In the genomic region with DNA sequence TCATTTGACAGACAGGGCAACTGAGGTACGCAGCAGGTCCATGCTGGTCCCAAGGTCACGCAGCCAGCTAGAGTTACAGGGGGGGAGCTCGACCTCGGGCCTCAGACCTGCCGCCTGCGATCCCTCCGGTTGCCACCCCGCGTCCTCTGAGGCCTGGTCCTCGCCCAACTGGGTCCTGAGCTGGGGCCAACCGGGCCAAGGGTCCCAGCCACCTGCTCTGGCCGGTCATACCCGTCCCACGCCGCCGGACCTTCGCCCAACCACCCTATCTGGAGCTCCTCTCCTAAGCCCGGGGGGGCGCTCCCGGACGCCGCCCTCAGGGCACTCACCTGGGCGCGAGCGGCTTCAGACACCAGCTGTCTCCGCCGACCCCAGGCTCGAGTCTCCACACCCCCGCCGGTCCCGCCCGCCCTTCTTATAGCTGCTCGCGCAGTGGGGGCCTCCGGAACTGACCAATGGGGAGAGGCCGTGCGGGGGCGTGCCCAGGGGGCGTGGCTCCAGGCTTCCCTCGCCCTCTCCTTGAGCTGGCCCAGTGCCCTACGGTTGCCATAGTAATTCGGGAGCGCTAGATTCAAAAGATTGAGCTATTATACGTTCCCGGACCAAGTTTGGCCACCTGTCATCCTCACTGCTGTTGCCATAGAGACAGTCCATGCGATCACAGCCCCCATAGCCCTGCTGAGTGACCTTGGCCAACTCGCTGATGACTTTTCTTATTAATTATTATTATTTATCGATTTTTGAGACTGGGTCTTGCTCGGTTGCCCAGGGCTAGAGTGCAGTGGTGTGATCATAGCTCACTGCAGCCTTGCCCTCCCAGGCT, we compare ENCODE assay signal across 1 cellular context.
TF ChIP-seq lines count a peak whose summit lies in the region.

A gene with protein sequence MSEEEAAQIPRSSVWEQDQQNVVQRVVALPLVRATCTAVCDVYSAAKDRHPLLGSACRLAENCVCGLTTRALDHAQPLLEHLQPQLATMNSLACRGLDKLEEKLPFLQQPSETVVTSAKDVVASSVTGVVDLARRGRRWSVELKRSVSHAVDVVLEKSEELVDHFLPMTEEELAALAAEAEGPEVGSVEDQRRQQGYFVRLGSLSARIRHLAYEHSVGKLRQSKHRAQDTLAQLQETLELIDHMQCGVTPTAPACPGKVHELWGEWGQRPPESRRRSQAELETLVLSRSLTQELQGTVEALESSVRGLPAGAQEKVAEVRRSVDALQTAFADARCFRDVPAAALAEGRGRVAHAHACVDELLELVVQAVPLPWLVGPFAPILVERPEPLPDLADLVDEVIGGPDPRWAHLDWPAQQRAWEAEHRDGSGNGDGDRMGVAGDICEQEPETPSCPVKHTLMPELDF (minus strand): TSS at position 389 of the 823 bp plus-strand sequence. CDS start 1,150 bp downstream, outside the sequence.

TF ChIP-seq in HepG2, 621 proteins besides CTCF, POLR2A, EP300 and RAD21 (continued from another document and continues in another):
- TF ChIP-seq NFKBIZ (CRISPR knock-in tag; IDR thresholded peaks at IDR 0.05) (no peak), ZBTB8A (CRISPR knock-in tag; IDR thresholded peaks at IDR 0.05; ENCODE audit: borderline replicate concordance, low read depth) (no peak), ZNF430 (CRISPR knock-in tag; IDR thresholded peaks at IDR 0.05) (no peak), ZNF781 (CRISPR knock-in tag; IDR thresholded peaks at IDR 0.05; ENCODE audit: borderline replicate concordance, not compliant biosample characterization) (no peak), ZBTB21 (CRISPR knock-in tag; IDR thresholded peaks at IDR 0.05) (no peak), MTA1 (CRISPR knock-in tag; IDR thresholded peaks at IDR 0.05; ENCODE audit: borderline replicate concordance) (no peak), HMGA1 (CRISPR knock-in tag; conservative IDR thresholded peaks at IDR 0.05) (no peak), FOSL2 (CRISPR knock-in tag; IDR thresholded peaks at IDR 0.05) (0 out of 2 replicates have a peak, but pooled peaks have one; percentile 9), CHCHD3 (CRISPR knock-in tag; IDR thresholded peaks at IDR 0.05) (no peak), MED13 (CRISPR knock-in tag; IDR thresholded peaks at IDR 0.05) (no peak), BCL6 (CRISPR knock-in tag; IDR thresholded peaks at IDR 0.05) (0 out of 2 replicates have a peak, but pooled peaks have one; percentile 18), ZNF710 (CRISPR knock-in tag; IDR thresholded peaks at IDR 0.05; ENCODE audit: borderline replicate concordance) (peak; percentile 28; the same call in 1 of the 2 replicates), CENPBD1 (CRISPR knock-in tag; IDR thresholded peaks at IDR 0.05; ENCODE audit: borderline replicate concordance, low read depth) (no peak), SNAPC5 (CRISPR knock-in tag; IDR thresholded peaks at IDR 0.05; ENCODE audit: borderline replicate concordance) (no peak), NCOA5 (CRISPR knock-in tag; IDR thresholded peaks at IDR 0.05) (no peak), ZNF557 (CRISPR knock-in tag; IDR thresholded peaks at IDR 0.05) (no peak), PRDM10 (CRISPR knock-in tag; IDR thresholded peaks at IDR 0.05; ENCODE audit: low read depth) (no peak), RARA (CRISPR knock-in tag; IDR thresholded peaks at IDR 0.05) (no peak), ZSCAN25 (CRISPR knock-in tag; IDR thresholded peaks at IDR 0.05) (no peak), TCF7L2 (IDR thresholded peaks at IDR 0.05; ENCODE audit: low read depth, low read length) (no peak), GTF3A (CRISPR knock-in tag; conservative IDR thresholded peaks at IDR 0.05) (no peak), RFX1 (IDR thresholded peaks at IDR 0.05) (peak; percentile 83), AKAP8 (CRISPR knock-in tag; IDR thresholded peaks at IDR 0.05) (no peak), ZNF207 (IDR thresholded peaks at IDR 0.05; ENCODE audit: borderline replicate concordance) (no peak), KDM5B (CRISPR knock-in tag; IDR thresholded peaks at IDR 0.05; ENCODE audit: borderline replicate concordance) (peak; percentile 50; the same call in 1 of the 2 replicates), AHR (CRISPR knock-in tag; IDR thresholded peaks at IDR 0.05) (no peak), RAD51 (IDR thresholded peaks at IDR 0.05; ENCODE audit: borderline replicate concordance) (no peak), ZNF343 (CRISPR knock-in tag; IDR thresholded peaks at IDR 0.05) (0 out of 2 replicates have a peak, but pooled peaks have one; percentile 46), ZNF792 (CRISPR knock-in tag; IDR thresholded peaks at IDR 0.05) (no peak), FOXK2 (IDR thresholded peaks at IDR 0.05) (no peak), CREB1 (IDR thresholded peaks at IDR 0.05) (no peak), CREB1 (CRISPR knock-in tag; IDR thresholded peaks at IDR 0.05) (no peak), SIN3B (IDR thresholded peaks at IDR 0.05; ENCODE audit: low read length) (peak; percentile 87), NCOA2 (CRISPR knock-in tag; IDR thresholded peaks at IDR 0.05) (no peak), ZFP37 (CRISPR knock-in tag; IDR thresholded peaks at IDR 0.05; ENCODE audit: borderline replicate concordance) (no peak), JARID2 (CRISPR knock-in tag; IDR thresholded peaks at IDR 0.05; ENCODE audit: insufficient replicate concordance) (no peak), ZNF883 (CRISPR knock-in tag; IDR thresholded peaks at IDR 0.05; ENCODE audit: not compliant biosample characterization) (no peak), ZNF7 (CRISPR knock-in tag; IDR thresholded peaks at IDR 0.05) (no peak), FOXA3 (CRISPR knock-in tag; IDR thresholded peaks at IDR 0.05) (0 out of 2 replicates have a peak, but pooled peaks have one; percentile 14)
- TF ChIP-seq, protein P1, sequence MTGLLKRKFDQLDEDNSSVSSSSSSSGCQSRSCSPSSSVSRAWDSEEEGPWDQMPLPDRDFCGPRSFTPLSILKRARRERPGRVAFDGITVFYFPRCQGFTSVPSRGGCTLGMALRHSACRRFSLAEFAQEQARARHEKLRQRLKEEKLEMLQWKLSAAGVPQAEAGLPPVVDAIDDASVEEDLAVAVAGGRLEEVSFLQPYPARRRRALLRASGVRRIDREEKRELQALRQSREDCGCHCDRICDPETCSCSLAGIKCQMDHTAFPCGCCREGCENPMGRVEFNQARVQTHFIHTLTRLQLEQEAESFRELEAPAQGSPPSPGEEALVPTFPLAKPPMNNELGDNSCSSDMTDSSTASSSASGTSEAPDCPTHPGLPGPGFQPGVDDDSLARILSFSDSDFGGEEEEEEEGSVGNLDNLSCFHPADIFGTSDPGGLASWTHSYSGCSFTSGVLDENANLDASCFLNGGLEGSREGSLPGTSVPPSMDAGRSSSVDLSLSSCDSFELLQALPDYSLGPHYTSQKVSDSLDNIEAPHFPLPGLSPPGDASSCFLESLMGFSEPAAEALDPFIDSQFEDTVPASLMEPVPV (CRISPR knock-in tag; IDR thresholded peaks at IDR 0.05), result peak; percentile 49; the same call in 1 of the 2 replicates
- TF ChIP-seq, protein P2, sequence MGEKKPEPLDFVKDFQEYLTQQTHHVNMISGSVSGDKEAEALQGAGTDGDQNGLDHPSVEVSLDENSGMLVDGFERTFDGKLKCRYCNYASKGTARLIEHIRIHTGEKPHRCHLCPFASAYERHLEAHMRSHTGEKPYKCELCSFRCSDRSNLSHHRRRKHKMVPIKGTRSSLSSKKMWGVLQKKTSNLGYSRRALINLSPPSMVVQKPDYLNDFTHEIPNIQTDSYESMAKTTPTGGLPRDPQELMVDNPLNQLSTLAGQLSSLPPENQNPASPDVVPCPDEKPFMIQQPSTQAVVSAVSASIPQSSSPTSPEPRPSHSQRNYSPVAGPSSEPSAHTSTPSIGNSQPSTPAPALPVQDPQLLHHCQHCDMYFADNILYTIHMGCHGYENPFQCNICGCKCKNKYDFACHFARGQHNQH (CRISPR knock-in tag; IDR thresholded peaks at IDR 0.05), result no peak
- TF ChIP-seq, protein P3, sequence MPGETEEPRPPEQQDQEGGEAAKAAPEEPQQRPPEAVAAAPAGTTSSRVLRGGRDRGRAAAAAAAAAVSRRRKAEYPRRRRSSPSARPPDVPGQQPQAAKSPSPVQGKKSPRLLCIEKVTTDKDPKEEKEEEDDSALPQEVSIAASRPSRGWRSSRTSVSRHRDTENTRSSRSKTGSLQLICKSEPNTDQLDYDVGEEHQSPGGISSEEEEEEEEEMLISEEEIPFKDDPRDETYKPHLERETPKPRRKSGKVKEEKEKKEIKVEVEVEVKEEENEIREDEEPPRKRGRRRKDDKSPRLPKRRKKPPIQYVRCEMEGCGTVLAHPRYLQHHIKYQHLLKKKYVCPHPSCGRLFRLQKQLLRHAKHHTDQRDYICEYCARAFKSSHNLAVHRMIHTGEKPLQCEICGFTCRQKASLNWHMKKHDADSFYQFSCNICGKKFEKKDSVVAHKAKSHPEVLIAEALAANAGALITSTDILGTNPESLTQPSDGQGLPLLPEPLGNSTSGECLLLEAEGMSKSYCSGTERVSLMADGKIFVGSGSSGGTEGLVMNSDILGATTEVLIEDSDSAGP (CRISPR knock-in tag; IDR thresholded peaks at IDR 0.05; ENCODE audit: borderline replicate concordance), result no peak
- TF ChIP-seq, protein P4, sequence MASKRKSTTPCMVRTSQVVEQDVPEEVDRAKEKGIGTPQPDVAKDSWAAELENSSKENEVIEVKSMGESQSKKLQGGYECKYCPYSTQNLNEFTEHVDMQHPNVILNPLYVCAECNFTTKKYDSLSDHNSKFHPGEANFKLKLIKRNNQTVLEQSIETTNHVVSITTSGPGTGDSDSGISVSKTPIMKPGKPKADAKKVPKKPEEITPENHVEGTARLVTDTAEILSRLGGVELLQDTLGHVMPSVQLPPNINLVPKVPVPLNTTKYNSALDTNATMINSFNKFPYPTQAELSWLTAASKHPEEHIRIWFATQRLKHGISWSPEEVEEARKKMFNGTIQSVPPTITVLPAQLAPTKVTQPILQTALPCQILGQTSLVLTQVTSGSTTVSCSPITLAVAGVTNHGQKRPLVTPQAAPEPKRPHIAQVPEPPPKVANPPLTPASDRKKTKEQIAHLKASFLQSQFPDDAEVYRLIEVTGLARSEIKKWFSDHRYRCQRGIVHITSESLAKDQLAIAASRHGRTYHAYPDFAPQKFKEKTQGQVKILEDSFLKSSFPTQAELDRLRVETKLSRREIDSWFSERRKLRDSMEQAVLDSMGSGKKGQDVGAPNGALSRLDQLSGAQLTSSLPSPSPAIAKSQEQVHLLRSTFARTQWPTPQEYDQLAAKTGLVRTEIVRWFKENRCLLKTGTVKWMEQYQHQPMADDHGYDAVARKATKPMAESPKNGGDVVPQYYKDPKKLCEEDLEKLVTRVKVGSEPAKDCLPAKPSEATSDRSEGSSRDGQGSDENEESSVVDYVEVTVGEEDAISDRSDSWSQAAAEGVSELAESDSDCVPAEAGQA (IDR thresholded peaks at IDR 0.05; ENCODE audit: low read depth), result no peak
- TF ChIP-seq, protein P4 (CRISPR knock-in tag; IDR thresholded peaks at IDR 0.05; ENCODE audit: borderline replicate concordance), result no peak
